ENCODE assay signal across 26 cellular contexts in the genomic region with DNA sequence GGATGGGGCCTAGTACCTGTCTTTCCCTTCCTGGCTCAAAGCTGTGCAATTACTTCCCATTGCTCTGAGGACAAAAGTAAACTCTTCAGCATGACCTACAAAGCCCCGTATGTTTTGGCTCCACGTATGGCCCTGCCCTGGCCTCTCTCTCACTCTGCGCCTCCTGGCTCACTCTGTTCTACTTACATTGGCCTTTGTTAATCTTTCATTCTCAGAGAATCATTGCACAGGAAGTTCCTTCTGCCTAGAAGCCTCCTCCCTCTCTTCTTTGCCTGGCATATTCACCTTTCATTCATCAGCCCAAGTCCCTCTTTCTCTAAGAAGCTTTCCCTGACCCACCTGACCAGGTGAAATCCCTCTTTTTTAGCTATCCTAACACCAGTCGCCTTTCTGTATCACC. TPM values are rescaled to one million over a fixed set of nuclear protein-coding genes. Genes with fewer than 3 reads are reported as not detected.
A peak's percentile ranks its signal among the peaks of the same experiment; 100 is the strongest.
DNase-seq lines count a peak whose midpoint lies in the region; ATAC-seq and TF ChIP-seq lines count a peak whose summit lies in the region.
"Had no signal": no experiment of that assay in that cellular context is flagged by ENCODE, and none has a peak within 500 bp of the region (broad histone marks: within the 10 kb centered on the region; RNA-seq: fewer than 3 reads in every experiment).

No MANE protein-coding gene starts in this region.

- H3K9me3 Mint-ChIP-seq in activated CD8-positive, alpha-beta memory T cell treated with anti-CD3 and anti-CD28 coated beads, Interleukin-2, amount 10 ng/mL, durations not matched to agents 7 days and 5 days (ENCODE audit: low read depth): no peaks in the 10 kb centered on the region
- H3K9me3 Mint-ChIP-seq in IgD-negative memory B cell (peaks cover 0 to 3% (median 0%) of the 10 kb centered on the region in 3 donors), progenitor cell of endocrine pancreas (ENCODE audit: low read depth) (no peaks in the 10 kb centered on the region)
- H3K9me3 Mint-ChIP-seq in activated T-helper 2 cell treated with anti-CD3 and anti-CD28 coated beads, Interferon-gamma antibody, Interleukin-2, Interleukin-4, amounts not matched to agents 10 μg/mL and 5 μg/mL and 100 μg/mL, durations not matched to agents 14 hours and 24 hours and 36 hours: peaks cover 4% of the 10 kb centered on the region
- H3K9me3 Mint-ChIP-seq in natural killer cell treated with Interleukin-12 subunit alpha and Interleukin-12 subunit beta and Interleukin-15 and Interleukin-18, amount 100 ng/mL, for 72 hours: peaks cover 10% of the 10 kb centered on the region

- CTCF ChIA-PET in activated CD8-positive, alpha-beta memory T cell treated with anti-CD3 and anti-CD28 coated beads, Interleukin-2, amount 10 ng/mL, durations not matched to agents 7 days and 5 days (lab: Charles Lee): interaction anchor here (1.0 to 2.8 kb wide), 4 partner anchors 11 to 108 kb away, joined by 3 to 14 read pairs (median 4); no protein-coding TSS in a partner anchor

- H3K27me3 Mint-ChIP-seq in activated CD8-positive, alpha-beta memory T cell treated with anti-CD3 and anti-CD28 coated beads, Interleukin-2, amount 10 ng/mL, durations not matched to agents 7 days and 5 days: no peaks in the 10 kb centered on the region
- H3K27me3 Mint-ChIP-seq in IgD-negative memory B cell (peaks cover 6% of the 10 kb centered on the region), progenitor cell of endocrine pancreas (peaks cover 11% of the 10 kb centered on the region)
- no peaks in the 10 kb centered on the region for H3K27me3 Mint-ChIP-seq in activated T-helper 2 cell treated with anti-CD3 and anti-CD28 coated beads, Interferon-gamma antibody, Interleukin-2, Interleukin-4, amounts not matched to agents 10 μg/mL and 5 μg/mL and 100 μg/mL, durations not matched to agents 14 hours and 24 hours and 36 hours (ENCODE audit: low read depth)
- no peaks in the 10 kb centered on the region for H3K27me3 Mint-ChIP-seq in natural killer cell treated with Interleukin-12 subunit alpha and Interleukin-12 subunit beta and Interleukin-15 and Interleukin-18, amount 100 ng/mL, for 72 hours

- H3K4me3 Mint-ChIP-seq in activated CD8-positive, alpha-beta memory T cell treated with anti-CD3 and anti-CD28 coated beads, Interleukin-2, amount 10 ng/mL, durations not matched to agents 7 days and 5 days: no peak overlapping the region
- H3K4me3 Mint-ChIP-seq in IgD-negative memory B cell (peak overlapping the region in 3 of 4 donors; percentile 10 to 53 (median 18)), progenitor cell of endocrine pancreas (ENCODE audit: low read depth) (no peak overlapping the region)
- peak overlapping the region; percentile 35 for H3K4me3 Mint-ChIP-seq in activated T-helper 2 cell treated with anti-CD3 and anti-CD28 coated beads, Interferon-gamma antibody, Interleukin-2, Interleukin-4, amounts not matched to agents 10 μg/mL and 5 μg/mL and 100 μg/mL, durations not matched to agents 14 hours and 24 hours and 36 hours (ENCODE audit: low read depth)
- peak overlapping the region; percentile 76 for H3K4me3 Mint-ChIP-seq in natural killer cell treated with Interleukin-12 subunit alpha and Interleukin-12 subunit beta and Interleukin-15 and Interleukin-18, amount 100 ng/mL, for 72 hours

- H3K27ac Mint-ChIP-seq in activated CD8-positive, alpha-beta memory T cell treated with anti-CD3 and anti-CD28 coated beads, Interleukin-2, amount 10 ng/mL, durations not matched to agents 7 days and 5 days: peak overlapping the region; percentile 63
- H3K27ac Mint-ChIP-seq in IgD-negative memory B cell: peak overlapping the region in 2 of 3 donors; percentile 39 to 50
- H3K27ac Mint-ChIP-seq in activated T-helper 2 cell treated with anti-CD3 and anti-CD28 coated beads, Interferon-gamma antibody, Interleukin-2, Interleukin-4, amounts not matched to agents 10 μg/mL and 5 μg/mL and 100 μg/mL, durations not matched to agents 14 hours and 24 hours and 36 hours: peak overlapping the region; percentile 58
- H3K27ac Mint-ChIP-seq in natural killer cell treated with Interleukin-12 subunit alpha and Interleukin-12 subunit beta and Interleukin-15 and Interleukin-18, amount 100 ng/mL, for 72 hours: peak overlapping the region; percentile 63 to 84
- no peak overlapping the region for H3K27ac Mint-ChIP-seq in progenitor cell of endocrine pancreas

- peaks cover 61% of the 10 kb centered on the region for H3K4me1 Mint-ChIP-seq in activated CD8-positive, alpha-beta memory T cell treated with anti-CD3 and anti-CD28 coated beads, Interleukin-2, amount 10 ng/mL, durations not matched to agents 7 days and 5 days
- H3K4me1 Mint-ChIP-seq in IgD-negative memory B cell (peaks cover 22 to 24% (median 24%) of the 10 kb centered on the region in 3 donors), progenitor cell of endocrine pancreas (ENCODE audit: low read depth) (peaks cover 3% of the 10 kb centered on the region)
- H3K4me1 Mint-ChIP-seq in activated T-helper 2 cell treated with anti-CD3 and anti-CD28 coated beads, Interferon-gamma antibody, Interleukin-2, Interleukin-4, amounts not matched to agents 10 μg/mL and 5 μg/mL and 100 μg/mL, durations not matched to agents 14 hours and 24 hours and 36 hours (ENCODE audit: low read depth): peaks cover 61% of the 10 kb centered on the region
- peaks cover 33 to 34% of the 10 kb centered on the region in 2 donors for H3K4me1 Mint-ChIP-seq in natural killer cell treated with Interleukin-12 subunit alpha and Interleukin-12 subunit beta and Interleukin-15 and Interleukin-18, amount 100 ng/mL, for 72 hours (ENCODE audit: low read depth in 2 of 2)

- ATAC-seq in activated CD8-positive, alpha-beta memory T cell treated with anti-CD3 and anti-CD28 coated beads, Interleukin-2, amount 10 ng/mL, durations not matched to agents 7 days and 5 days: no peak
- ATAC-seq in natural killer cell treated with Interleukin-12 subunit alpha and Interleukin-12 subunit beta and Interleukin-15 and Interleukin-18, amount 100 ng/mL, for 72 hours: no peak
- ATAC-seq in HG03159 (IDR thresholded peaks at IDR 0.05; ENCODE audit: unreplicated experiment): no peak
- ATAC-seq: esophagus mucosa, gastrocnemius medialis, pancreas, sciatic nerve had no signal

- peaks cover 8% of the 10 kb centered on the region for H3K36me3 Mint-ChIP-seq in activated CD8-positive, alpha-beta memory T cell treated with anti-CD3 and anti-CD28 coated beads, Interleukin-2, amount 10 ng/mL, durations not matched to agents 7 days and 5 days
- H3K36me3 Mint-ChIP-seq in IgD-negative memory B cell (peaks cover 2% of the 10 kb centered on the region), progenitor cell of endocrine pancreas (ENCODE audit: insufficient read depth) (no peaks in the 10 kb centered on the region)
- peaks cover 13% of the 10 kb centered on the region for H3K36me3 Mint-ChIP-seq in activated T-helper 2 cell treated with anti-CD3 and anti-CD28 coated beads, Interferon-gamma antibody, Interleukin-2, Interleukin-4, amounts not matched to agents 10 μg/mL and 5 μg/mL and 100 μg/mL, durations not matched to agents 14 hours and 24 hours and 36 hours (ENCODE audit: low read depth)
- H3K36me3 Mint-ChIP-seq in natural killer cell treated with Interleukin-12 subunit alpha and Interleukin-12 subunit beta and Interleukin-15 and Interleukin-18, amount 100 ng/mL, for 72 hours: peaks cover 7% of the 10 kb centered on the region

- intact Hi-C loops in activated T-helper 2 cell treated with anti-CD3 and anti-CD28 coated beads, Interferon-gamma antibody, Interleukin-2, Interleukin-4, amounts not matched to agents 10 μg/mL and 5 μg/mL and 100 μg/mL, durations not matched to agents 14 hours and 24 hours and 36 hours (cut with micrococcal nuclease): loop anchor here (2.0 to 5.0 kb wide), 4 partner anchors 34 to 256 kb away; no protein-coding TSS in a partner anchor

- DNase-seq in activated CD8-positive, alpha-beta memory T cell treated with anti-CD3 and anti-CD28 coated beads, Interleukin-2, amount 10 ng/mL, durations not matched to agents 7 days and 5 days: no peak
- DNase-seq in activated CD8-positive, alpha-beta memory T cell treated with anti-CD3 and anti-CD28 coated beads, Interleukin-2, amount 50 U/mL, for 4 hours: no peak
- DNase-seq in activated T-helper 2 cell treated with anti-CD3 and anti-CD28 coated beads, Interferon-gamma antibody, Interleukin-2, Interleukin-4, amounts not matched to agents 10 μg/mL and 5 μg/mL and 100 μg/mL, durations not matched to agents 14 hours and 24 hours and 36 hours (ENCODE audit: low spot score): no peak
- no peak for DNase-seq in natural killer cell treated with Interleukin-12 subunit alpha and Interleukin-12 subunit beta and Interleukin-15 and Interleukin-18, amount 100 ng/mL, for 72 hours (ENCODE audit: low spot score)
- DNase-seq in progenitor cell of endocrine pancreas (ENCODE audit: low spot score, unreplicated experiment): no peak
- no peak for DNase-seq in iPS-NIHi11 (ENCODE audit: low spot score)
- DNase-seq: activated effector memory CD4-positive, alpha-beta T cell treated with anti-CD3 and anti-CD28 coated beads, Interleukin-2, amount 50 U/mL, for 16 hours; cerebellar nuclear complex; effector CD8-positive, alpha-beta T cell; gastrocnemius medialis; KBM-7; kidney glomerular epithelial cell; NCI-H1694 treated with DMSO at 0.1 percent for 48 hours; pancreas; Right ventricle myocardium superior; SW 1271; testis had no signal

- no peak for TF ChIP-seq CTCF in progenitor cell of endocrine pancreas (IDR thresholded peaks at IDR 0.05; ENCODE audit: unreplicated experiment)

RNA-seq across cellular contexts. Expression of a gene that starts 23.9 kb away (rescaled TPM):
- total RNA-seq in activated CD8-positive, alpha-beta memory T cell treated with anti-CD3 and anti-CD28 coated beads, Interleukin-2, amount 10 ng/mL, durations not matched to agents 7 days and 5 days: not detected
- not detected for polyA plus RNA-seq in IgD-negative memory B cell
- not detected in 2 replicates for total RNA-seq in activated T-helper 2 cell treated with anti-CD3 and anti-CD28 coated beads, Interferon-gamma antibody, Interleukin-2, Interleukin-4, amounts not matched to agents 10 μg/mL and 5 μg/mL and 100 μg/mL, durations not matched to agents 14 hours and 24 hours and 36 hours
- total RNA-seq in natural killer cell treated with Interleukin-12 subunit alpha and Interleukin-12 subunit beta and Interleukin-15 and Interleukin-18, amount 100 ng/mL, for 72 hours: not detected
- not detected in 2 replicates for total RNA-seq in progenitor cell of endocrine pancreas
- total RNA-seq: A673, astrocyte, esophagus mucosa, G401, gastrocnemius medialis, lung microvascular endothelial cell, myocyte, pancreas, Right ventricle myocardium superior, sciatic nerve, testis had no signal
- polyA plus RNA-seq: pancreas had no signal

RNA-seq across cellular contexts. Expression of a gene that starts 25.3 kb away (rescaled TPM):
- total RNA-seq in activated CD8-positive, alpha-beta memory T cell treated with anti-CD3 and anti-CD28 coated beads, Interleukin-2, amount 10 ng/mL, durations not matched to agents 7 days and 5 days: under 1 TPM in 1 of 2 experiments, not detected in 1; 0.37 TPM
- polyA plus RNA-seq in IgD-negative memory B cell: not detected
- total RNA-seq in activated T-helper 2 cell treated with anti-CD3 and anti-CD28 coated beads, Interferon-gamma antibody, Interleukin-2, Interleukin-4, amounts not matched to agents 10 μg/mL and 5 μg/mL and 100 μg/mL, durations not matched to agents 14 hours and 24 hours and 36 hours: not detected in 2 replicates
- total RNA-seq in natural killer cell treated with Interleukin-12 subunit alpha and Interleukin-12 subunit beta and Interleukin-15 and Interleukin-18, amount 100 ng/mL, for 72 hours: under 1 TPM; 0.29 to 0.73 TPM
- 0.18 TPM in 1 of 2 replicates, not detected in the other for total RNA-seq in progenitor cell of endocrine pancreas
- total RNA-seq: A673, astrocyte, G401, gastrocnemius medialis, lung microvascular endothelial cell, Right ventricle myocardium superior, sciatic nerve had no signal

RNA-seq across cellular contexts. Expression of a gene that starts 53.7 kb away (rescaled TPM):
- total RNA-seq in activated CD8-positive, alpha-beta memory T cell treated with anti-CD3 and anti-CD28 coated beads, Interleukin-2, amount 10 ng/mL, durations not matched to agents 7 days and 5 days: 10 to 100 TPM; 29.2 to 53.0 TPM
- polyA plus RNA-seq in IgD-negative memory B cell: 19.0 TPM
- total RNA-seq in activated T-helper 2 cell treated with anti-CD3 and anti-CD28 coated beads, Interferon-gamma antibody, Interleukin-2, Interleukin-4, amounts not matched to agents 10 μg/mL and 5 μg/mL and 100 μg/mL, durations not matched to agents 14 hours and 24 hours and 36 hours: 44.2 and 47.2 TPM in 2 replicates
- total RNA-seq in natural killer cell treated with Interleukin-12 subunit alpha and Interleukin-12 subunit beta and Interleukin-15 and Interleukin-18, amount 100 ng/mL, for 72 hours: 10 to 100 TPM; 21.0 to 37.6 TPM
- total RNA-seq in progenitor cell of endocrine pancreas: 1.3 TPM in 2 replicates
- total RNA-seq: G401 had no signal

Comparison
In these comparisons a context has a peak if more than half of its experiments do, and no peak if none do; other contexts are left out.
1. H3K4me3 Mint-ChIP-seq: peak in IgD-negative memory B cell (3 of 4), activated T-helper 2 cell treated with anti-CD3 and anti-CD28 coated beads, Interferon-gamma antibody, Interleukin-2, Interleukin-4, amounts not matched to agents 10 μg/mL and 5 μg/mL and 100 μg/mL, durations not matched to agents 14 hours and 24 hours and 36 hours (single experiment) and natural killer cell treated with Interleukin-12 subunit alpha and Interleukin-12 subunit beta and Interleukin-15 and Interleukin-18, amount 100 ng/mL, for 72 hours (single experiment); none in activated CD8-positive, alpha-beta memory T cell treated with anti-CD3 and anti-CD28 coated beads, Interleukin-2, amount 10 ng/mL, durations not matched to agents 7 days and 5 days (single experiment) and progenitor cell of endocrine pancreas (single experiment).